31 cellular contexts compared by ENCODE assay signal in the genomic region with DNA sequence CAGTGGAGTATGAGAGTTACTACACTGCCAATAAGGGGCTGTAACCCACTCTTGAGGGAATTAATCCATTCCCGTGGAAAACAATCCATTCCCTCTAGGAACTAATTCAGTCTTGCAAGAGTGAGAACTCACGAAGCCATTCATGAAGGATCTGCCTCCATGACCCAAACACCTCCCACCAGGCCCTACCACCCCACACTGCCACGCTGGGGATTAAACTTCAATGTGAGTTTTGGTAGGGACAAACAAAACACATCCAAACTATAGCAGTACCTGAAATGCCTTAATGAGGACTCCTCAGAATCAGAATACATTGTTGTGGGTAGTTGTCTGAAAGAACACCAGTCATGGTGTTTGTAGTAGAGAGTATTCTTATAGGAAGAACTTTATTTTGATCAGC. TPM values are rescaled to one million over a fixed set of nuclear protein-coding genes. Genes with fewer than 3 reads are reported as not detected.
"Had no signal": no experiment of that assay in that cellular context is flagged by ENCODE, and none has a peak within 500 bp of the region (broad histone marks: within the 10 kb centered on the region; RNA-seq: fewer than 3 reads in every experiment).

No MANE protein-coding gene starts in this region.

- H3K27me3 ChIP-seq: suprapubic skin, testis, thyroid gland, tibial artery, tibial nerve, transverse colon, upper lobe of left lung, upper lobe of right lung, uterus, vagina had no signal

- FAIRE-seq: urothelium cell line had no signal

- ATAC-seq: stimulated activated effector memory CD8-positive, alpha-beta T cell treated with anti-CD3 and anti-CD28 coated beads, Interleukin-12 subunit alpha, Interleukin-12 subunit beta, amount 100 ng/mL, for 72 hours; stimulated activated memory B cell treated with anti-CD40 and anti-IgM and Interleukin-4, amounts not matched to agents 10 μg/mL and 1 μg/mL and 100 μg/mL, for 72 hours; stimulated activated naive B cell treated with anti-CD40 and anti-IgM and Interleukin-4, amounts not matched to agents 10 μg/mL and 1 μg/mL and 100 μg/mL, for 72 hours; stimulated activated naive CD8-positive, alpha-beta T cell treated with anti-CD3 and anti-CD28 coated beads, Interleukin-15, amount 100 ng/mL, for 72 hours; stimulated activated naive CD8-positive, alpha-beta T cell treated with anti-CD3 and anti-CD28 coated beads, Interleukin-15, Interleukin-2, amounts not matched to agents 100 U/mL and 50 U/mL, for 24 hours; upper lobe of right lung had no signal

- H3K4me1 ChIP-seq: stomach, suprapubic skin, testis, thyroid gland, tibial artery, tibial nerve, transverse colon, upper lobe of left lung, upper lobe of right lung, uterus, vagina had no signal

- H3K4me3 ChIP-seq: stomach, suprapubic skin, testis, thoracic aorta, thyroid gland, tibial artery, tibial nerve, transverse colon, upper lobe of left lung, upper lobe of right lung, uterus, vagina had no signal

- H3K9me3 ChIP-seq: stomach, suprapubic skin, testis, thoracic aorta, thyroid gland, tibial artery, tibial nerve, transverse colon, upper lobe of left lung, upper lobe of right lung, uterus, vagina had no signal

- H3K36me3 ChIP-seq: stomach, suprapubic skin, thoracic aorta, thyroid gland, tibial artery, tibial nerve, transverse colon, upper lobe of left lung, upper lobe of right lung, uterus, vagina had no signal

- DNase-seq: stimulated activated CD4-positive, alpha-beta T cell treated with anti-CD3 and anti-CD28 coated beads, Interleukin-2, amount 100 ng/mL, for 48 hours; stimulated activated CD4-positive, alpha-beta T cell treated with anti-CD3 and anti-CD28 coated beads, Interleukin-4, amount 100 ng/mL, for 1 hour; stimulated activated CD4-positive, alpha-beta T cell treated with anti-CD3 and anti-CD28 coated beads, Interleukin-4, amount 100 ng/mL, for 24 hours; stimulated activated CD4-positive, alpha-beta T cell treated with anti-CD3 and anti-CD28 coated beads, Interleukin-4, amount 100 ng/mL, for 4 hours; stimulated activated CD8-positive, alpha-beta memory T cell treated with anti-CD3 and anti-CD28 coated beads, Interleukin-4, amount 100 ng/mL, for 48 hours; stimulated activated naive B cell treated with anti-CD40 and anti-IgM and Interleukin-4, amounts not matched to agents 10 μg/mL and 1 μg/mL and 100 μg/mL, for 72 hours; stimulated activated naive CD4-positive, alpha-beta T cell; stimulated activated naive CD4-positive, alpha-beta T cell treated with Interleukin-2 at 50 U/mL for 16 hours; stimulated activated naive CD8-positive, alpha-beta T cell treated with anti-CD3 and anti-CD28 coated beads, Interleukin-15, amount 100 ng/mL, for 72 hours; stimulated activated naive CD8-positive, alpha-beta T cell treated with anti-CD3 and anti-CD28 coated beads, Interleukin-15, Interleukin-2, amounts not matched to agents 100 U/mL and 50 U/mL, for 24 hours; stomach; substantia nigra; testis; thyroid gland; tibial artery; transverse colon; trophoblast cell; upper lobe of left lung; upper lobe of right lung; uterus had no signal

- H3K27ac ChIP-seq: stomach, suprapubic skin, testis, thoracic aorta, thyroid gland, tibial artery, tibial nerve, transverse colon, upper lobe of left lung, upper lobe of right lung, uterus, vagina had no signal

RNA-seq across cellular contexts. Expression of a gene that starts 19.2 kb away (rescaled TPM):
- total RNA-seq: stomach, subcutaneous adipose tissue, suprapubic skin, temporal lobe, thoracic aorta, thyroid gland, tibial nerve, transverse colon, upper lobe of left lung, upper lobe of right lung, ureter, vagina had no signal
- polyA plus RNA-seq: stomach, urinary bladder had no signal
